ENCODE assay signal across 19 cellular contexts in the genomic region with DNA sequence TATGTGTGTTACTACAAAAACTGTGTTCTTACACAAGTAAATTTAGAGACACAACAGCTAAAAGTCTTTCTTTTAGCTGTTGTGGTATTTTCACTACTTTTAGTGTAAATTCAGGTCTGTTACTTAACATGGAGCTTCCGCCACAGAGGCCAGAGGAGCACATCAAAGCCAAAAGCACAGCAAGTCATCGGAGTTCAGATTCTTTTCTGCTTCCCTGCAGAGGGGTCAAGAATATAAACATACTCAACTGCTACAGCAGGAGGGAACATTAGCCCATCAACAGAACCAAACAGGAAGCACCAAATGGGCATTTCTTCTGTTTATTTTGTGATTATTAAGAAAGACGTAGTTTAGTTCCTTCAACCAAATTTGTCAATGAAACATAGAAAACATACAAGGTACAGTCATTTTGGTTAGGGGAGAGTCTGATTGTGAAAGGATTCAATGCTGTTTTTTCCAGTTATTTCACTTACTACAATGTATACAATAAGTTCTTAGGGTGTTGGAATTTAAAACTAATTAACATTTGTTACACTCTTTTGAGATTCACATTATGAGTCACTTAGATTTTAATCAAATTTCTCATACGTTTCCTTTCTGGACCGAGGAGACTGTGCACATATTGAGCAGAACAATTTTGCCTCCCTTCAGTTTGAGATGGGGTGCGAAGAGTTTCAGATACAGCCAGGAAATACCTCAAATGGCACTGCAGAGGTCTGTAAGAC. TPM values are rescaled to one million over a fixed set of nuclear protein-coding genes. Genes with fewer than 3 reads are reported as not detected.
DNase-seq lines count a peak whose midpoint lies in the region; ATAC-seq, FAIRE-seq and TF ChIP-seq lines count a peak whose summit lies in the region.
"Had no signal": no experiment of that assay in that cellular context is flagged by ENCODE, and none has a peak within 500 bp of the region (broad histone marks: within the 10 kb centered on the region; RNA-seq: fewer than 3 reads in every experiment).

No MANE protein-coding gene starts in this region.

- in situ Hi-C loops in HepG2 (cut with HindIII; ENCODE audit: extremely low pct_ligation_motif_present, low pct_unique_long_range_greater_than_20kb) = no loop called here

- peak overlapping the region in 1 of 2 donors; percentile 48 for H3K27ac ChIP-seq in liver (ENCODE audit: low read depth in 1 of 2, low read length in 2 of 2)
- H3K27ac ChIP-seq in HepG2 (ENCODE audit: extremely low read length, insufficient read depth, low read length) = no peak overlapping the region
- peak overlapping the region; percentile 52 for H3K27ac ChIP-seq in hepatocyte
- no peak overlapping the region for H3K27ac ChIP-seq in neural progenitor cell
- H3K27ac ChIP-seq: A549, vagina had no signal

- no peak for ATAC-seq in HepG2
- no peak for ATAC-seq in naive thymus-derived CD8-positive, alpha-beta T cell
- no peak for ATAC-seq in HG02870 (IDR thresholded peaks at IDR 0.05; ENCODE audit: unreplicated experiment)
- ATAC-seq: A549 had no signal

- H3K9me3 ChIP-seq in liver (ENCODE audit: control insufficient read depth in 4 of 4, low read length in 3 of 4) (no peaks in the 10 kb centered on the region), HepG2 (ENCODE audit: low read length) (no peaks in the 10 kb centered on the region), hepatocyte (ENCODE audit: low read depth) (no peaks in the 10 kb centered on the region), neural progenitor cell (ENCODE audit: low read depth) (no peaks in the 10 kb centered on the region)
- H3K9me3 ChIP-seq: A549, vagina had no signal

- H3K36me3 ChIP-seq in liver (ENCODE audit: control insufficient read depth in 4 of 4, insufficient read depth in 3 of 4, low read depth in 1 of 4, low read length in 3 of 4) (no peaks in the 10 kb centered on the region), HepG2 (replicated peaks in 1 of 2; ENCODE audit: control insufficient read depth in 1 of 2, insufficient read depth in 2 of 2, low read length in 2 of 2) (no peaks in the 10 kb centered on the region), hepatocyte (replicated peaks; ENCODE audit: insufficient read depth, low read depth) (no peaks in the 10 kb centered on the region), neural progenitor cell (no peaks in the 10 kb centered on the region)
- H3K36me3 ChIP-seq: vagina had no signal

- H3K27ac Mint-ChIP-seq in neural progenitor cell = peak overlapping the region; percentile 95
- H3K27ac Mint-ChIP-seq in naive thymus-derived CD8-positive, alpha-beta T cell = no peak overlapping the region
- H3K27ac Mint-ChIP-seq: activated CD4-positive, alpha-beta T cell treated with anti-CD3 and anti-CD28 coated beads, Interleukin-2, amount 10 ng/mL, durations not matched to agents 24 days and 14 days; activated T-cell treated with anti-CD3 and anti-CD28 coated beads, Interleukin-2, amount 50 U/mL, for 24 hours had no signal

- peak overlapping the region; percentile 69 for H3K4me3 Mint-ChIP-seq in neural progenitor cell
- H3K4me3 Mint-ChIP-seq in naive thymus-derived CD8-positive, alpha-beta T cell = no peak overlapping the region
- H3K4me3 Mint-ChIP-seq: activated CD4-positive, alpha-beta T cell treated with anti-CD3 and anti-CD28 coated beads, Interleukin-2, amount 10 ng/mL, durations not matched to agents 24 days and 14 days; activated T-cell treated with anti-CD3 and anti-CD28 coated beads, Interleukin-2, amount 50 U/mL, for 24 hours had no signal

- WGBS in liver = 83% methylated on average over 6 of the region's 6 CpGs
- WGBS in HepG2 (ENCODE audit: low lambda C conversion rate) = 54% methylated on average over 6 of the region's 6 CpGs
- WGBS in hepatocyte (ENCODE audit: low lambda C conversion rate, missing lambda C conversion rate) = 59% methylated on average over 6 of the region's 6 CpGs

- POLR2A ChIA-PET in HepG2 (lab: Yijun Ruan, JAX) = no interaction called here
- POLR2A ChIA-PET in naive thymus-derived CD8-positive, alpha-beta T cell (lab: Charles Lee) = no interaction called here

- intact Hi-C loops in HepG2 (cut with micrococcal nuclease; ENCODE audit: unreplicated experiment) = no loop called here

- no peaks in the 10 kb centered on the region for H3F3A ChIP-seq in neural progenitor cell (ENCODE audit: low read depth)

- H3K4me2 ChIP-seq in HepG2 (ENCODE audit: low read depth, low read length) (no peak overlapping the region), hepatocyte (no peak overlapping the region), neural progenitor cell (no peak overlapping the region)
- H3K4me2 ChIP-seq: A549 had no signal

- H3K27me3 ChIP-seq in liver (ENCODE audit: control insufficient read depth in 4 of 4, insufficient read depth in 4 of 4, low read length in 3 of 4) = no peaks in the 10 kb centered on the region
- no peaks in the 10 kb centered on the region for H3K27me3 ChIP-seq in HepG2 (ENCODE audit: control insufficient read depth in 1 of 2, insufficient read depth in 2 of 2, low read length in 2 of 2)
- H3K27me3 ChIP-seq in hepatocyte = no peaks in the 10 kb centered on the region
- H3K27me3 ChIP-seq in neural progenitor cell = no peaks in the 10 kb centered on the region
- H3K27me3 ChIP-seq: dorsolateral prefrontal cortex, vagina had no signal

- no TSS peak for BruUV-seq in HepG2 (replicated peaks; lab: Mats Ljungman, UMichigan)

- peaks cover 48% of the 10 kb centered on the region for H3K4me1 Mint-ChIP-seq in neural progenitor cell
- H3K4me1 Mint-ChIP-seq in naive thymus-derived CD8-positive, alpha-beta T cell = peaks cover 0 to 5% (median 0%) of the 10 kb centered on the region in 4 donors
- H3K4me1 Mint-ChIP-seq: activated CD4-positive, alpha-beta T cell treated with anti-CD3 and anti-CD28 coated beads, Interleukin-2, amount 10 ng/mL, durations not matched to agents 24 days and 14 days had no signal

- TF ChIP-seq RAD21 in liver (IDR thresholded peaks at IDR 0.05) = peak in 1 of 2 donors; percentile 13
- no peak for TF ChIP-seq RAD21 in HepG2 (CRISPR knock-in tag; IDR thresholded peaks at IDR 0.05)

- H3K79me2 ChIP-seq in HepG2 (ENCODE audit: insufficient read depth, low read length) = no peaks in the 10 kb centered on the region
- H3K79me2 ChIP-seq in hepatocyte = no peaks in the 10 kb centered on the region
- no peaks in the 10 kb centered on the region for H3K79me2 ChIP-seq in neural progenitor cell (ENCODE audit: low read depth)

- H3K4me3 ChIP-seq in liver (ENCODE audit: low read depth in 1 of 3, low read length in 3 of 3) (no peak overlapping the region), HepG2 (replicated peaks in 1 of 3; ENCODE audit: insufficient read depth in 1 of 3, low read depth in 2 of 3, low read length in 3 of 3) (no peak overlapping the region), hepatocyte (no peak overlapping the region), neural progenitor cell (no peak overlapping the region)
- H3K4me3 ChIP-seq: A549, vagina had no signal

- no peak for DNase-seq in HepG2 (ENCODE audit: low spot score)
- DNase-seq in hepatocyte (ENCODE audit: low spot score) = no peak
- no peak for DNase-seq in neural progenitor cell (ENCODE audit: low spot score)
- DNase-seq in NCI-H82 (lab: John Stamatoyannopoulos, UW) = no peak
- DNase-seq in effector CD8-positive, alpha-beta T cell (lab: John Stamatoyannopoulos, UW) = no peak
- no peak for DNase-seq in naive thymus-derived CD8-positive, alpha-beta T cell
- DNase-seq: activated CD4-positive, alpha-beta T cell treated with anti-CD3 and anti-CD28 coated beads, Interleukin-2, amount 10 ng/mL, durations not matched to agents 24 days and 14 days; activated T-cell treated with anti-CD3 and anti-CD28 coated beads, Interleukin-2, amount 50 U/mL, for 24 hours; COR-L47; dorsolateral prefrontal cortex; GF-D8; MV-4-11; SHP77; stimulated activated CD4-positive, alpha-beta T cell treated with anti-CD3 and anti-CD28 coated beads, Interleukin-2, amount 100 ng/mL, for 48 hours had no signal

- TF ChIP-seq EP300 in HepG2 (IDR thresholded peaks at IDR 0.05; ENCODE audit: low read depth in 2 of 2, low read length in 2 of 2) (no peak), HepG2 (CRISPR knock-in tag; IDR thresholded peaks at IDR 0.05; ENCODE audit: borderline replicate concordance) (no peak)

- no peaks in the 10 kb centered on the region for H3K9me2 ChIP-seq in hepatocyte (replicated peaks; ENCODE audit: insufficient read depth)

- no peaks in the 10 kb centered on the region for H3K27me3 Mint-ChIP-seq in neural progenitor cell (ENCODE audit: insufficient read depth, low read depth)
- no peaks in the 10 kb centered on the region for H3K27me3 Mint-ChIP-seq in naive thymus-derived CD8-positive, alpha-beta T cell
- H3K27me3 Mint-ChIP-seq: activated T-cell treated with anti-CD3 and anti-CD28 coated beads, Interleukin-2, amount 50 U/mL, for 24 hours had no signal

- H3K9ac ChIP-seq in liver (ENCODE audit: low read depth in 1 of 2, low read length in 2 of 2) (no peak overlapping the region), HepG2 (ENCODE audit: insufficient read depth, low read depth, low read length) (no peak overlapping the region), neural progenitor cell (no peak overlapping the region)

- peaks cover 7% of the 10 kb centered on the region for H3K36me3 Mint-ChIP-seq in neural progenitor cell
- peaks cover 0 to 3% (median under 1%) of the 10 kb centered on the region in 3 donors for H3K36me3 Mint-ChIP-seq in naive thymus-derived CD8-positive, alpha-beta T cell

- no peak for FAIRE-seq in HepG2 (lab: Jason Lieb, UNC)
- FAIRE-seq: A549, keratinocyte had no signal

- TF ChIP-seq CTCF in liver (IDR thresholded peaks at IDR 0.05; ENCODE audit: low read depth, low read length, missing input control) (no peak), HepG2 (CRISPR knock-in tag; IDR thresholded peaks at IDR 0.05) (no peak), hepatocyte (IDR thresholded peaks at IDR 0.05; ENCODE audit: poor library complexity) (no peak), neural progenitor cell (IDR thresholded peaks at IDR 0.05) (no peak)

- no peak for TF ChIP-seq POLR2A in HepG2 (IDR thresholded peaks at IDR 0.05; ENCODE audit: insufficient read depth in 1 of 2, low read depth in 2 of 2, low read length in 2 of 2)

- H4K20me1 ChIP-seq in HepG2 (ENCODE audit: insufficient read depth, low read length) (no peaks in the 10 kb centered on the region), hepatocyte (ENCODE audit: insufficient read depth, poor library complexity, severe bottlenecking) (no peaks in the 10 kb centered on the region), neural progenitor cell (ENCODE audit: low read depth) (no peaks in the 10 kb centered on the region)

- H3K4me1 ChIP-seq in liver (ENCODE audit: control insufficient read depth in 4 of 4, insufficient read depth in 4 of 4, low read length in 3 of 4) = peaks cover 0 to 3% (median 1%) of the 10 kb centered on the region in 4 donors
- H3K4me1 ChIP-seq in HepG2 (ENCODE audit: insufficient read depth, low read length) = peaks cover 20% of the 10 kb centered on the region
- H3K4me1 ChIP-seq in hepatocyte (ENCODE audit: insufficient read depth) = peaks cover 7% of the 10 kb centered on the region
- peaks cover 23% of the 10 kb centered on the region for H3K4me1 ChIP-seq in neural progenitor cell
- H3K4me1 ChIP-seq: A549, vagina had no signal

- H2AFZ ChIP-seq in HepG2 (ENCODE audit: low read length) = no peak overlapping the region
- no peak overlapping the region for H2AFZ ChIP-seq in hepatocyte
- H2AFZ ChIP-seq in neural progenitor cell (replicated peaks) = no peak overlapping the region

- CTCF ChIA-PET in HepG2 (lab: Yijun Ruan, JAX; ENCODE audit: low intra/inter-chr PET ratio, low total read pairs) = no interaction called here

- peaks cover 12% of the 10 kb centered on the region for H3K9me3 Mint-ChIP-seq in neural progenitor cell
- peaks cover 0 to 12% (median 3%) of the 10 kb centered on the region in 9 donors for H3K9me3 Mint-ChIP-seq in naive thymus-derived CD8-positive, alpha-beta T cell
- H3K9me3 Mint-ChIP-seq: activated CD4-positive, alpha-beta T cell treated with anti-CD3 and anti-CD28 coated beads, Interleukin-2, amount 10 ng/mL, durations not matched to agents 24 days and 14 days had no signal

RNA-seq across cellular contexts. Expression of a gene that starts 42.8 kb away (rescaled TPM):
- total RNA-seq in liver (10 to 100 TPM; 13.0 to 22.8 TPM), HepG2 (2016; rRNA removed; fragmentation: Illumina TruSeq; extraction: Trizol) (3.8 and 4.6 TPM in 2 replicates), hepatocyte (36.9 and 45.0 TPM in 2 replicates), neural progenitor cell (ENCODE audit: low replicate concordance) (30.0 and 43.7 TPM in 2 replicates)
- polyA plus RNA-seq in liver (1 to 10 TPM; 5.5 to 6.1 TPM), HepG2 (2011; rRNA removed) (2.6 and 3.0 TPM in 2 replicates), hepatocyte (19.9 and 22.4 TPM in 2 replicates)
- total RNA-seq in HepG2 (2016; cell fraction: cytosol; rRNA removed; fragmentation: Illumina TruSeq; extraction: Trizol; ENCODE audit: low read depth) = 1.5 and 2.9 TPM in 2 replicates
- total RNA-seq in HepG2 (2016; cell fraction: insoluble cytoplasmic fraction; rRNA removed; fragmentation: Illumina TruSeq; extraction: Trizol) = 4.2 and 4.4 TPM in 2 replicates
- 3.7 and 4.2 TPM in 2 replicates for total RNA-seq in HepG2 (2016; cell fraction: membrane; rRNA removed; fragmentation: Illumina TruSeq; extraction: Trizol)
- total RNA-seq in HepG2 (2016; cell fraction: nucleus; rRNA removed; fragmentation: Illumina TruSeq; extraction: Trizol) = 10.5 and 11.0 TPM in 2 replicates
- polyA plus RNA-seq in HepG2 (2011; cell fraction: cytosol; rRNA removed) = 1.4 and 1.7 TPM in 2 replicates
- 5.1 and 5.5 TPM in 2 replicates for polyA plus RNA-seq in HepG2 (2011; cell fraction: nucleus; rRNA removed)
- polyA plus RNA-seq in HepG2 (2012) = 2.5 and 4.2 TPM in 2 replicates
- 0.57 and 0.59 TPM in 2 replicates for polyA plus RNA-seq in HepG2 (2016; cell fraction: cytosol; fragmentation: Illumina TruSeq; extraction: Trizol; ENCODE audit: low read depth)
- 2.2 and 2.4 TPM in 2 replicates for polyA plus RNA-seq in HepG2 (2016; cell fraction: insoluble cytoplasmic fraction; fragmentation: Illumina TruSeq; extraction: Trizol; ENCODE audit: low read depth)
- polyA plus RNA-seq in HepG2 (2016; cell fraction: membrane; fragmentation: Illumina TruSeq; extraction: Trizol; ENCODE audit: low read depth) = 1.0 and 1.1 TPM in 2 replicates
- polyA plus RNA-seq in HepG2 (2016; cell fraction: nucleus; fragmentation: Illumina TruSeq; extraction: Trizol; ENCODE audit: insufficient read depth, low read depth) = 4.9 and 5.0 TPM in 2 replicates
- 4.9 and 12.1 TPM in 2 replicates for polyA minus RNA-seq in HepG2 (2011; rRNA and poly(A)+ RNA removed; ENCODE audit: low replicate concordance)
- 2.1 TPM in 2 replicates for polyA minus RNA-seq in HepG2 (2011; cell fraction: cytosol; rRNA and poly(A)+ RNA removed)
- 21.4 and 23.4 TPM in 2 replicates for polyA minus RNA-seq in HepG2 (2011; cell fraction: nucleus; rRNA and poly(A)+ RNA removed)
- total RNA-seq in naive thymus-derived CD8-positive, alpha-beta T cell = 1 to 10 TPM; 6.4 to 9.3 TPM
- polyA plus RNA-seq in naive thymus-derived CD8-positive, alpha-beta T cell = 1 to 10 TPM; 3.9 to 4.9 (median 4.0) TPM

RNA-seq across cellular contexts. Expression of a gene that starts 48.2 kb away (rescaled TPM):
- total RNA-seq in liver (10 to 100 TPM; 29.6 to 39.8 TPM), HepG2 (2016; rRNA removed; fragmentation: Illumina TruSeq; extraction: Trizol) (93.0 and 102 TPM in 2 replicates), hepatocyte (76.7 and 85.0 TPM in 2 replicates), neural progenitor cell (ENCODE audit: low replicate concordance) (63.0 and 64.9 TPM in 2 replicates)
- polyA plus RNA-seq in liver (10 to 100 TPM; 25.1 to 30.8 TPM), HepG2 (2011; rRNA removed) (28.3 and 33.0 TPM in 2 replicates), hepatocyte (24.2 and 32.1 TPM in 2 replicates)
- total RNA-seq in HepG2 (2016; cell fraction: cytosol; rRNA removed; fragmentation: Illumina TruSeq; extraction: Trizol; ENCODE audit: low read depth) = 6.2 and 7.3 TPM in 2 replicates
- 86.9 and 96.9 TPM in 2 replicates for total RNA-seq in HepG2 (2016; cell fraction: insoluble cytoplasmic fraction; rRNA removed; fragmentation: Illumina TruSeq; extraction: Trizol)
- total RNA-seq in HepG2 (2016; cell fraction: membrane; rRNA removed; fragmentation: Illumina TruSeq; extraction: Trizol) = 27.1 and 29.7 TPM in 2 replicates
- 43.2 and 44.5 TPM in 2 replicates for total RNA-seq in HepG2 (2016; cell fraction: nucleus; rRNA removed; fragmentation: Illumina TruSeq; extraction: Trizol)
- polyA plus RNA-seq in HepG2 (2011; cell fraction: cytosol; rRNA removed) = 20.4 and 29.5 TPM in 2 replicates
- polyA plus RNA-seq in HepG2 (2011; cell fraction: nucleus; rRNA removed) = 10.7 and 13.8 TPM in 2 replicates
- 34.7 and 37.0 TPM in 2 replicates for polyA plus RNA-seq in HepG2 (2012)
- polyA plus RNA-seq in HepG2 (2016; cell fraction: cytosol; fragmentation: Illumina TruSeq; extraction: Trizol; ENCODE audit: low read depth) = 3.1 and 3.8 TPM in 2 replicates
- 70.1 and 81.8 TPM in 2 replicates for polyA plus RNA-seq in HepG2 (2016; cell fraction: insoluble cytoplasmic fraction; fragmentation: Illumina TruSeq; extraction: Trizol; ENCODE audit: low read depth)
- 12.6 and 14.3 TPM in 2 replicates for polyA plus RNA-seq in HepG2 (2016; cell fraction: membrane; fragmentation: Illumina TruSeq; extraction: Trizol; ENCODE audit: low read depth)
- 43.9 and 44.2 TPM in 2 replicates for polyA plus RNA-seq in HepG2 (2016; cell fraction: nucleus; fragmentation: Illumina TruSeq; extraction: Trizol; ENCODE audit: insufficient read depth, low read depth)
- 96.9 and 99.6 TPM in 2 replicates for polyA minus RNA-seq in HepG2 (2011; rRNA and poly(A)+ RNA removed; ENCODE audit: low replicate concordance)
- 45.5 and 51.8 TPM in 2 replicates for polyA minus RNA-seq in HepG2 (2011; cell fraction: cytosol; rRNA and poly(A)+ RNA removed)
- 24.7 and 35.2 TPM in 2 replicates for polyA minus RNA-seq in HepG2 (2011; cell fraction: nucleus; rRNA and poly(A)+ RNA removed)
- 100 to 1,000 TPM; 104 to 106 TPM for total RNA-seq in naive thymus-derived CD8-positive, alpha-beta T cell
- 10 to 100 TPM; 28.2 to 49.1 (median 36.7) TPM for polyA plus RNA-seq in naive thymus-derived CD8-positive, alpha-beta T cell
